ENCODE assay signal across 22 cellular contexts in genomic region chr15:65688462-65688861, GRCh38.
"Had no signal": no experiment of that assay in that cellular context is flagged by ENCODE, and none has a peak within 500 bp of the region (broad histone marks: within the 10 kb centered on the region; RNA-seq: fewer than 3 reads in every experiment).

No MANE protein-coding gene starts in this region.

- H3K27ac Mint-ChIP-seq: immature natural killer cell; memory B cell; stimulated activated effector memory CD8-positive, alpha-beta T cell treated with anti-CD3 and anti-CD28 coated beads, Interleukin-12 subunit alpha, Interleukin-12 subunit beta, amount 100 ng/mL, for 72 hours had no signal

- H3K27me3 Mint-ChIP-seq: memory B cell had no signal

- H3K4me1 Mint-ChIP-seq: immature natural killer cell; memory B cell; natural killer cell; stimulated activated effector memory CD8-positive, alpha-beta T cell treated with anti-CD3 and anti-CD28 coated beads, Interleukin-12 subunit alpha, Interleukin-12 subunit beta, amount 100 ng/mL, for 72 hours had no signal

- ATAC-seq: left lobe of liver; natural killer cell; psoas muscle; right cardiac atrium; stimulated activated effector memory CD8-positive, alpha-beta T cell treated with anti-CD3 and anti-CD28 coated beads, Interleukin-12 subunit alpha, Interleukin-12 subunit beta, amount 100 ng/mL, for 72 hours had no signal

- H3K9me3 Mint-ChIP-seq: immature natural killer cell, natural killer cell had no signal

- H3K4me3 Mint-ChIP-seq: immature natural killer cell; memory B cell; natural killer cell; stimulated activated effector memory CD8-positive, alpha-beta T cell treated with anti-CD3 and anti-CD28 coated beads, Interleukin-12 subunit alpha, Interleukin-12 subunit beta, amount 100 ng/mL, for 72 hours had no signal

- DNase-seq: dorsolateral prefrontal cortex; effector CD4-positive, alpha-beta T cell; hypothalamus; immature natural killer cell; natural killer cell; occipital lobe; ovary; posterior cingulate gyrus; psoas muscle; right cardiac atrium; sigmoid colon; stimulated activated CD4-positive, alpha-beta T cell treated with anti-CD3 and anti-CD28 coated beads, Interleukin-2, amount 100 ng/mL, for 24 hours; stimulated activated CD4-positive, alpha-beta T cell treated with anti-CD3 and anti-CD28 coated beads, Interleukin-4, amount 100 ng/mL, for 24 hours; stimulated activated naive CD4-positive, alpha-beta T cell treated with Interleukin-2 at 50 U/mL for 16 hours; stomach; thyroid gland; trophoblast cell had no signal

- FAIRE-seq: frontal cortex, keratinocyte had no signal
